ENCODE assay signal across 16 cellular contexts in genomic region chr14:104656014-104656714, GRCh38. TPM values are rescaled to one million over a fixed set of nuclear protein-coding genes. Genes with fewer than 3 reads are reported as not detected.
DNase-seq lines count a peak whose midpoint lies in the region; ATAC-seq and TF ChIP-seq lines count a peak whose summit lies in the region.
"Had no signal": no experiment of that assay in that cellular context is flagged by ENCODE, and none has a peak within 500 bp of the region (broad histone marks: within the 10 kb centered on the region; RNA-seq: fewer than 3 reads in every experiment).

No MANE protein-coding gene starts in this region.

- no peaks in the 10 kb centered on the region for H4K20me1 ChIP-seq in PC-3 (ENCODE audit: low read length)

- no peaks in the 10 kb centered on the region for H3K27me3 ChIP-seq in PC-3 (ENCODE audit: low read length)
- H3K27me3 ChIP-seq in upper lobe of right lung = peaks cover 7% of the 10 kb centered on the region

- H3K27ac ChIP-seq in PC-3 (ENCODE audit: low read length) (no peak overlapping the region), temporal lobe (ENCODE audit: low read depth, low read length) (peak overlapping the region; percentile 73), upper lobe of right lung (no peak overlapping the region)
- H3K27ac ChIP-seq: esophagus muscularis mucosa had no signal

- no peaks in the 10 kb centered on the region for H3K79me2 ChIP-seq in PC-3 (ENCODE audit: low read length)

- H3K4me3 ChIP-seq in PC-3 (ENCODE audit: low read length) (no peak overlapping the region), upper lobe of right lung (no peak overlapping the region)
- H3K4me3 ChIP-seq: esophagus muscularis mucosa, skin epidermis had no signal

- no peak overlapping the region for H2AFZ ChIP-seq in PC-3 (ENCODE audit: low read length)

- H3K9ac ChIP-seq in PC-3 (ENCODE audit: low read length) = no peak overlapping the region

- H3F3A ChIP-seq in PC-3 (ENCODE audit: low read length, unreplicated experiment) = no peaks in the 10 kb centered on the region

- H3K4me1 Mint-ChIP-seq in glutamatergic neuron (ENCODE audit: low read depth, unreplicated experiment) = peaks cover 7% of the 10 kb centered on the region
- H3K4me1 Mint-ChIP-seq in effector memory CD8-positive, alpha-beta T cell (ENCODE audit: low read depth in 2 of 2) = peaks cover 0 to 5% of the 10 kb centered on the region in 2 donors

- intact Hi-C loops in PC-3 (cut with micrococcal nuclease) = no loop called here
- intact Hi-C loops in upper lobe of right lung (cut with DNase I) = no loop called here

- H3K4me1 ChIP-seq in PC-3 (ENCODE audit: insufficient read depth, low read length) (no peaks in the 10 kb centered on the region), upper lobe of right lung (peaks cover 5% of the 10 kb centered on the region)

- TF ChIP-seq CTCF in PC-3 (conservative IDR thresholded peaks at IDR 0.05; ENCODE audit: low read depth, low read length) (no peak), glutamatergic neuron (IDR thresholded peaks at IDR 0.05; ENCODE audit: partially characterized antibody, unreplicated experiment) (no peak), upper lobe of right lung (IDR thresholded peaks at IDR 0.05) (no peak)

- H3K9me3 Mint-ChIP-seq in glutamatergic neuron (ENCODE audit: unreplicated experiment) = peaks cover 25% of the 10 kb centered on the region
- H3K9me3 Mint-ChIP-seq in effector memory CD8-positive, alpha-beta T cell = no peaks in the 10 kb centered on the region
- H3K9me3 Mint-ChIP-seq: natural killer cell treated with Interleukin-12 subunit alpha and Interleukin-12 subunit beta and Interleukin-15 and Interleukin-18, amount 100 ng/mL, for 72 hours had no signal

- H3K9me3 ChIP-seq in PC-3 (ENCODE audit: low read length) = no peaks in the 10 kb centered on the region
- H3K9me3 ChIP-seq in upper lobe of right lung = no peaks in the 10 kb centered on the region

- POLR2A ChIA-PET in PC-3 (lab: Charles Lee; ENCODE audit: unreplicated experiment) = no interaction called here

- H3K9me2 ChIP-seq in PC-3 (replicated peaks; ENCODE audit: low read length) = no peaks in the 10 kb centered on the region

- BruUV-seq in PC-3 (replicated peaks; lab: Mats Ljungman, UMichigan) = no TSS peak

- H3K27ac Mint-ChIP-seq in glutamatergic neuron (ENCODE audit: unreplicated experiment) = peak overlapping the region; percentile 80
- H3K27ac Mint-ChIP-seq in effector memory CD8-positive, alpha-beta T cell = no peak overlapping the region
- H3K27ac Mint-ChIP-seq: activated CD8-positive, alpha-beta T cell treated with anti-CD3 and anti-CD28 coated beads for 36 hours; activated naive CD4-positive, alpha-beta T cell treated with anti-CD3 and anti-CD28 coated beads, Interleukin-2, amount 10 ng/mL, durations not matched to agents 7 days and 5 days; natural killer cell treated with Interleukin-12 subunit alpha and Interleukin-12 subunit beta and Interleukin-15 and Interleukin-18, amount 100 ng/mL, for 72 hours; type B pancreatic cell had no signal

- peaks cover 16% of the 10 kb centered on the region for H3K36me3 Mint-ChIP-seq in glutamatergic neuron (ENCODE audit: unreplicated experiment)
- H3K36me3 Mint-ChIP-seq in effector memory CD8-positive, alpha-beta T cell (ENCODE audit: insufficient read depth) = no peaks in the 10 kb centered on the region
- H3K36me3 Mint-ChIP-seq: natural killer cell treated with Interleukin-12 subunit alpha and Interleukin-12 subunit beta and Interleukin-15 and Interleukin-18, amount 100 ng/mL, for 72 hours; type B pancreatic cell had no signal

- no peaks in the 10 kb centered on the region for H3K36me3 ChIP-seq in PC-3 (ENCODE audit: low read depth, low read length)
- H3K36me3 ChIP-seq in upper lobe of right lung = no peaks in the 10 kb centered on the region
- H3K36me3 ChIP-seq: esophagus muscularis mucosa had no signal

- H3K27me3 Mint-ChIP-seq in glutamatergic neuron (ENCODE audit: unreplicated experiment) = peaks cover 6% of the 10 kb centered on the region
- H3K27me3 Mint-ChIP-seq in effector memory CD8-positive, alpha-beta T cell = peaks cover 18 to 52% of the 10 kb centered on the region in 2 donors

- CTCF ChIA-PET in PC-3 (lab: Charles Lee) = no interaction called here

- ATAC-seq in PC-3 = peak; percentile 48
- ATAC-seq in upper lobe of right lung = no peak
- no peak for ATAC-seq in GM21619 (IDR thresholded peaks at IDR 0.05; ENCODE audit: unreplicated experiment)
- ATAC-seq in effector memory CD8-positive, alpha-beta T cell (replicated peaks) = no peak
- ATAC-seq: natural killer cell treated with Interleukin-12 subunit alpha and Interleukin-12 subunit beta and Interleukin-15 and Interleukin-18, amount 100 ng/mL, for 72 hours had no signal

- DNase-seq in NCI-H1436 (lab: John Stamatoyannopoulos, UW) (peak; percentile 33), NCI-H1436 treated with DMSO at 0.1 percent for 48 hours (lab: John Stamatoyannopoulos, UW) (no peak), PC-3 (no peak), glutamatergic neuron (peak; percentile 50), upper lobe of right lung (no peak)
- DNase-seq in effector memory CD8-positive, alpha-beta T cell = no peak
- DNase-seq: activated naive CD4-positive, alpha-beta T cell treated with anti-CD3 and anti-CD28 coated beads, Interleukin-2, amount 10 ng/mL, durations not matched to agents 7 days and 5 days; T-helper 2 cell had no signal

- H3K4me2 ChIP-seq in PC-3 (ENCODE audit: low read length) = no peak overlapping the region

- H3K4me3 Mint-ChIP-seq in glutamatergic neuron (ENCODE audit: unreplicated experiment) = peak overlapping the region; percentile 25
- no peak overlapping the region for H3K4me3 Mint-ChIP-seq in effector memory CD8-positive, alpha-beta T cell
- H3K4me3 Mint-ChIP-seq: activated CD8-positive, alpha-beta T cell treated with anti-CD3 and anti-CD28 coated beads for 36 hours; activated naive CD4-positive, alpha-beta T cell treated with anti-CD3 and anti-CD28 coated beads, Interleukin-2, amount 10 ng/mL, durations not matched to agents 7 days and 5 days; natural killer cell treated with Interleukin-12 subunit alpha and Interleukin-12 subunit beta and Interleukin-15 and Interleukin-18, amount 100 ng/mL, for 72 hours; type B pancreatic cell had no signal

RNA-seq across cellular contexts. Expression of gene INF2, which starts 33.3 kb away (rescaled TPM):
- total RNA-seq in PC-3 (2014; rRNA removed) (132 and 161 TPM in 2 replicates), glutamatergic neuron (ENCODE audit: unreplicated experiment) (11.8 TPM), temporal lobe (15.0 TPM), upper lobe of right lung (117 TPM)

RNA-seq across cellular contexts. Expression of gene TMEM179, which starts 51.6 kb away (rescaled TPM):
- total RNA-seq in PC-3 (2014; rRNA removed) (not detected in 2 replicates), glutamatergic neuron (ENCODE audit: unreplicated experiment) (28.8 TPM), temporal lobe (35.2 TPM), upper lobe of right lung (not detected)
- total RNA-seq: A172; activated CD8-positive, alpha-beta T cell treated with anti-CD3 and anti-CD28 coated beads for 36 hours had no signal

Comparison
In these comparisons a context has a peak if more than half of its experiments do, and no peak if none do; other contexts are left out.
1. DNase-seq: peak in NCI-H1436 (single experiment) and glutamatergic neuron (single experiment); none in NCI-H1436 treated with DMSO at 0.1 percent for 48 hours (single experiment), PC-3 (single experiment), upper lobe of right lung (single experiment) and effector memory CD8-positive, alpha-beta T cell (0 of 3).
2. RNA of gene TMEM179, which starts 51.6 kb away (total RNA-seq): 35.2 TPM in temporal lobe (single experiment) and 28.8 TPM in glutamatergic neuron (single experiment); not detected in PC-3 and not detected in upper lobe of right lung (single experiment); every median in the first group is over 10 times any median in the second.